In genomic region chr9:125522328-125522725, GRCh38 we compare ENCODE assay signal across 11 cellular contexts.
DNase-seq lines count a peak whose midpoint lies in the region; ATAC-seq and TF ChIP-seq lines count a peak whose summit lies in the region.
"Had no signal": no experiment of that assay in that cellular context is flagged by ENCODE, and none has a peak within 500 bp of the region (broad histone marks: within the 10 kb centered on the region; RNA-seq: fewer than 3 reads in every experiment).

No MANE protein-coding gene starts in this region.

- POLR2A ChIA-PET in activated CD4-positive, alpha-beta T cell treated with anti-CD3 and anti-CD28 coated beads, Interleukin-2, amount 10 ng/mL, durations not matched to agents 7 days and 5 days (lab: Charles Lee) = interaction anchor here (1.1 kb wide), 1 partner anchor 8 kb away, joined by 3 read pairs; no protein-coding TSS in a partner anchor
- POLR2A ChIA-PET in PC-9 (lab: Charles Lee; ENCODE audit: unreplicated experiment) = no interaction called here

- CTCF ChIA-PET in activated CD4-positive, alpha-beta T cell treated with anti-CD3 and anti-CD28 coated beads, Interleukin-2, amount 10 ng/mL, durations not matched to agents 7 days and 5 days (lab: Charles Lee) = interaction anchor here (0.6 to 1.4 kb wide), 3 partner anchors 9 to 492 kb away, joined by 3 to 7 read pairs (median 3); no protein-coding TSS in a partner anchor
- CTCF ChIA-PET in PC-9 (lab: Charles Lee) = interaction anchor here (0.7 to 1.2 kb wide), 2 partner anchors 8 to 14 kb away, joined by 3 read pairs; no protein-coding TSS in a partner anchor

- peak overlapping the region; percentile 90 for H3K27ac Mint-ChIP-seq in activated CD4-positive, alpha-beta T cell treated with anti-CD3 and anti-CD28 coated beads, Interleukin-2, amount 10 ng/mL, durations not matched to agents 7 days and 5 days

- H3F3A ChIP-seq in PC-9 (ENCODE audit: insufficient read depth, low read depth) = peaks cover 33% of the 10 kb centered on the region

- H3K4me1 ChIP-seq in PC-9 (replicated peaks; ENCODE audit: insufficient read depth) = peaks cover 34% of the 10 kb centered on the region
- H3K4me1 ChIP-seq in effector memory CD4-positive, alpha-beta T cell (ENCODE audit: control insufficient read depth, insufficient read depth, low read length, poor library complexity, severe bottlenecking) = peaks cover 16% of the 10 kb centered on the region
- H3K4me1 ChIP-seq in ascending aorta = no peaks in the 10 kb centered on the region
- H3K4me1 ChIP-seq: parathyroid adenoma had no signal

- H3K27me3 ChIP-seq in PC-9 (ENCODE audit: insufficient read depth, low read depth) = no peaks in the 10 kb centered on the region
- H3K27me3 ChIP-seq in effector memory CD4-positive, alpha-beta T cell (replicated peaks; ENCODE audit: control insufficient read depth, insufficient read depth, low read length, poor library complexity, severe bottlenecking) = no peaks in the 10 kb centered on the region
- no peaks in the 10 kb centered on the region for H3K27me3 ChIP-seq in ascending aorta
- H3K27me3 ChIP-seq: gastroesophageal sphincter had no signal

- no peak overlapping the region for H2AFZ ChIP-seq in PC-9
- H2AFZ ChIP-seq: parathyroid adenoma had no signal

- peaks cover 36% of the 10 kb centered on the region for H3K4me1 Mint-ChIP-seq in activated CD4-positive, alpha-beta T cell treated with anti-CD3 and anti-CD28 coated beads, Interleukin-2, amount 10 ng/mL, durations not matched to agents 7 days and 5 days

- H3K27ac ChIP-seq in PC-9 (peak overlapping the region; percentile 87), skin epidermis (peak overlapping the region in 12 of 21 experiments; percentile 33 to 85 (median 60)), ascending aorta (no peak overlapping the region)
- peak overlapping the region; percentile 41 for H3K27ac ChIP-seq in effector memory CD4-positive, alpha-beta T cell (ENCODE audit: insufficient read depth, low read length, poor library complexity, severe bottlenecking)
- H3K27ac ChIP-seq: parathyroid adenoma had no signal

- intact Hi-C loops in PC-9 (cut with micrococcal nuclease; ENCODE audit: unreplicated experiment) (loop anchor here (1.0 kb wide), 1 partner anchor 16 kb away; no protein-coding TSS in a partner anchor), ascending aorta (cut with DNase I) (no loop called here)

- peaks cover 17% of the 10 kb centered on the region for H3K36me3 Mint-ChIP-seq in activated CD4-positive, alpha-beta T cell treated with anti-CD3 and anti-CD28 coated beads, Interleukin-2, amount 10 ng/mL, durations not matched to agents 7 days and 5 days (ENCODE audit: low read depth)

- H3K36me3 ChIP-seq in PC-9 (ENCODE audit: low read depth) (no peaks in the 10 kb centered on the region; the same call in 1 of the 2 replicates), ascending aorta (no peaks in the 10 kb centered on the region)
- H3K36me3 ChIP-seq in effector memory CD4-positive, alpha-beta T cell (ENCODE audit: control insufficient read depth, insufficient read depth, low read length) = no peaks in the 10 kb centered on the region
- H3K36me3 ChIP-seq: gastroesophageal sphincter had no signal

- H3K9me3 ChIP-seq in PC-9 (ENCODE audit: insufficient read depth, low read depth) (no peaks in the 10 kb centered on the region), ascending aorta (no peaks in the 10 kb centered on the region)
- H3K9me3 ChIP-seq in effector memory CD4-positive, alpha-beta T cell (ENCODE audit: control insufficient read depth, low read length) = no peaks in the 10 kb centered on the region
- H3K9me3 ChIP-seq: gastroesophageal sphincter had no signal

- H3K4me3 Mint-ChIP-seq in activated CD4-positive, alpha-beta T cell treated with anti-CD3 and anti-CD28 coated beads, Interleukin-2, amount 10 ng/mL, durations not matched to agents 7 days and 5 days = no peak overlapping the region

- BruUV-seq in PC-9 (replicated peaks; lab: Mats Ljungman, UMichigan) = TSS peak; percentile 73

- H4K20me1 ChIP-seq in PC-9 (ENCODE audit: insufficient read depth) = no peaks in the 10 kb centered on the region

- H3K79me2 ChIP-seq in PC-9 (ENCODE audit: low read depth) = no peaks in the 10 kb centered on the region
- H3K79me2 ChIP-seq: parathyroid adenoma had no signal

- ATAC-seq in HG02571 (IDR thresholded peaks at IDR 0.05; ENCODE audit: unreplicated experiment) = no peak

- no peaks in the 10 kb centered on the region for H3K9me2 ChIP-seq in PC-9 (ENCODE audit: insufficient read depth)

- TF ChIP-seq CTCF in PC-9 (conservative IDR thresholded peaks at IDR 0.05) = no peak
- no peak for TF ChIP-seq CTCF in ascending aorta (IDR thresholded peaks at IDR 0.05)

- no peak for DNase-seq in activated CD4-positive, alpha-beta T cell treated with anti-CD3 and anti-CD28 coated beads, Interleukin-2, amount 10 ng/mL, durations not matched to agents 7 days and 5 days
- DNase-seq in activated CD4-positive, alpha-beta T cell treated with anti-CD3 and anti-CD28 coated beads, Interleukin-2, amount 50 U/mL, for 1 hour = no peak
- DNase-seq in PC-9 (peak in 1 of 2 experiments; percentile 74), NCI-H128 (lab: John Stamatoyannopoulos, UW; ENCODE audit: unreplicated experiment) (no peak), ascending aorta (ENCODE audit: low spot score in 2 of 2) (no peak)
- no peak for DNase-seq in effector memory CD4-positive, alpha-beta T cell
- DNase-seq: NCI-H524 treated with DMSO at 0.1 percent for 48 hours had no signal

- H3K27me3 Mint-ChIP-seq in activated CD4-positive, alpha-beta T cell treated with anti-CD3 and anti-CD28 coated beads, Interleukin-2, amount 10 ng/mL, durations not matched to agents 7 days and 5 days = no peaks in the 10 kb centered on the region

- H3K9me3 Mint-ChIP-seq in activated CD4-positive, alpha-beta T cell treated with anti-CD3 and anti-CD28 coated beads, Interleukin-2, amount 10 ng/mL, durations not matched to agents 7 days and 5 days = no peaks in the 10 kb centered on the region

- H3K4me2 ChIP-seq in PC-9 = peak overlapping the region; percentile 65

- H3K4me3 ChIP-seq in PC-9 (peak overlapping the region; percentile 11; the same call in 1 of the 2 replicates), skin epidermis (no peak overlapping the region), ascending aorta (no peak overlapping the region)
- no peak overlapping the region for H3K4me3 ChIP-seq in effector memory CD4-positive, alpha-beta T cell (ENCODE audit: insufficient read depth, low read depth, low read length, poor library complexity, severe bottlenecking)
- H3K4me3 ChIP-seq: gastroesophageal sphincter had no signal

Comparison
In these comparisons a context has a peak if more than half of its experiments do, and no peak if none do; other contexts are left out.
1. H3K27ac ChIP-seq: peak in PC-9 (single experiment), effector memory CD4-positive, alpha-beta T cell (single experiment) and skin epidermis (12 of 21); none in ascending aorta (0 of 2).